In the genomic region with DNA sequence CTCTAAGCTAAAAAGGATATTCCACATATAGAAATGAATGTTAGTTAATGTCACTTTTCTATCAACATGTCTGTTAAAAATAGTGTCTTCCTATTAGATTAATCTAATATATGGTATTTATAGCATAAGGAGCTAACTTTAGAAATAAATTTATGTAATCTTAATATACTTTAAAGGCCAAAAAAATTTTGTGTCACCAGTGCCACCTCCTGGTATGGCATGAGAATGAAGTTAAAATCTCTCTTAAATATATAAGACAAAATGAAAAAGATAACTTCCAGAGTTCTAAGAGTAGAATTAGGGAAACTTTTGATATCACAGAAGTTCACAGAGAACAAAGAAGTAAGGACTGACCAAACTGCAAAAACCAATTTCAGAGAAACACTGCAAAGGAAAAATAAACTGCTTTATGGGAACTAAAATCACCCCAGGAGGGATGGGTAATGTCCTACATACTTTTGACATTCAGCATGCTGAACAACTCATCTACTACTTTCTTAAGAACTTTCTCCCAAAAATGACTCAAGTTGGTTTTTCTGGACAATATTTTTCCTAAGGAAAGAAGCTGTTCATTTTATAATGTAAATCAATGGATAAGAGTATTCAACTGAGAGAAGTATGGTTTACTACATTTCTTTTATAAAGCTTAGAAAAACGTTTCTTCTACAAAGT, we compare ENCODE assay signal across 8 cellular contexts.
A peak's percentile ranks its signal among the peaks of the same experiment; 100 is the strongest.
DNase-seq lines count a peak whose midpoint lies in the region; ATAC-seq and TF ChIP-seq lines count a peak whose summit lies in the region.

No MANE protein-coding gene starts in this region.

- H3K36me3 ChIP-seq in smooth muscle cell (ENCODE audit: low read depth) = peaks cover 14% of the 10 kb centered on the region

- peak; percentile 5 for DNase-seq in activated T-cell treated with anti-CD3 and anti-CD28 coated beads, Interleukin-2, amount 50 U/mL, for 4 hours
- no peak for DNase-seq in activated T-cell treated with anti-CD3 and anti-CD28 coated beads for 4 hours
- peak; percentile 52 for DNase-seq in OCI-M1 (lab: John Stamatoyannopoulos, UW)
- DNase-seq in erythroblast (lab: John Stamatoyannopoulos, UW) = peak; percentile 20 to 43
- no peak for DNase-seq in smooth muscle cell (lab: John Stamatoyannopoulos, UW; ENCODE audit: unreplicated experiment)
- DNase-seq in GM19238 (ENCODE audit: insufficient read length, low spot score) = no peak
- no peak for DNase-seq in NCI-H1105 (lab: John Stamatoyannopoulos, UW)

- no peaks in the 10 kb centered on the region for H3F3A ChIP-seq in smooth muscle cell (ENCODE audit: low read depth)

- no peaks in the 10 kb centered on the region for H3K9me3 ChIP-seq in smooth muscle cell (replicated peaks; ENCODE audit: low read depth)

- no peak overlapping the region for H3K4me3 ChIP-seq in smooth muscle cell

- no peak overlapping the region for H2AFZ ChIP-seq in smooth muscle cell (ENCODE audit: low read depth)

- H3K4me1 ChIP-seq in smooth muscle cell (ENCODE audit: low read depth) = no peaks in the 10 kb centered on the region

- peaks cover 25% of the 10 kb centered on the region for H3K36me3 Mint-ChIP-seq in activated T-cell treated with anti-CD3 and anti-CD28 coated beads, Interleukin-2, amount 50 U/mL, for 4 hours (ENCODE audit: insufficient read depth)

- H3K4me2 ChIP-seq in smooth muscle cell = no peak overlapping the region

- no peak for TF ChIP-seq POLR2A in erythroblast (IDR thresholded peaks at IDR 0.05; ENCODE audit: low read length)

- ATAC-seq in activated T-cell treated with anti-CD3 and anti-CD28 coated beads, Interleukin-2, amount 50 U/mL, for 4 hours = no peak
- ATAC-seq in HG03196 (IDR thresholded peaks at IDR 0.05; ENCODE audit: unreplicated experiment) = no peak

- no peak overlapping the region for H3K4me3 Mint-ChIP-seq in activated T-cell treated with anti-CD3 and anti-CD28 coated beads, Interleukin-2, amount 50 U/mL, for 4 hours

- H3K27me3 Mint-ChIP-seq in activated T-cell treated with anti-CD3 and anti-CD28 coated beads, Interleukin-2, amount 50 U/mL, for 4 hours (ENCODE audit: low read depth) = no peaks in the 10 kb centered on the region

- H3K9me3 Mint-ChIP-seq in activated T-cell treated with anti-CD3 and anti-CD28 coated beads, Interleukin-2, amount 50 U/mL, for 4 hours = no peaks in the 10 kb centered on the region

- peak; percentile 52 for TF ChIP-seq CTCF in smooth muscle cell (IDR thresholded peaks at IDR 0.05; ENCODE audit: borderline replicate concordance, insufficient read depth, poor library complexity, severe bottlenecking)

- H3K9ac ChIP-seq in smooth muscle cell (ENCODE audit: low read depth) = no peak overlapping the region

- no peak overlapping the region for H3K27ac ChIP-seq in smooth muscle cell (ENCODE audit: low read depth)

- no peaks in the 10 kb centered on the region for H4K20me1 ChIP-seq in smooth muscle cell (ENCODE audit: low read depth)

- H3K27me3 ChIP-seq in smooth muscle cell (ENCODE audit: low read depth) = no peaks in the 10 kb centered on the region

- H3K4me1 Mint-ChIP-seq in activated T-cell treated with anti-CD3 and anti-CD28 coated beads, Interleukin-2, amount 50 U/mL, for 4 hours (ENCODE audit: low read depth) = no peaks in the 10 kb centered on the region

- 96% methylated on average over 1 of the region's 1 CpG for WGBS in smooth muscle cell (ENCODE audit: low lambda C conversion rate)

- H3K79me2 ChIP-seq in smooth muscle cell (ENCODE audit: low read depth) = peaks cover 3% of the 10 kb centered on the region

Comparison
In these comparisons a context has a peak if more than half of its experiments do, and no peak if none do; other contexts are left out.
1. DNase-seq: peak in activated T-cell treated with anti-CD3 and anti-CD28 coated beads, Interleukin-2, amount 50 U/mL, for 4 hours (single experiment), OCI-M1 (single experiment) and erythroblast (2 of 2); none in activated T-cell treated with anti-CD3 and anti-CD28 coated beads for 4 hours (single experiment), smooth muscle cell (single experiment), GM19238 (single experiment) and NCI-H1105 (single experiment).